12 cellular contexts compared by ENCODE assay signal in genomic region chr6:119284861-119285521, GRCh38.
DNase-seq lines count a peak whose midpoint lies in the region; TF ChIP-seq lines count a peak whose summit lies in the region.
"Had no signal": no experiment of that assay in that cellular context is flagged by ENCODE, and none has a peak within 500 bp of the region (broad histone marks: within the 10 kb centered on the region; RNA-seq: fewer than 3 reads in every experiment).

No MANE protein-coding gene starts in this region.

- H3K27me3 Mint-ChIP-seq in activated T-cell treated with anti-CD3 and anti-CD28 coated beads, Interleukin-2, amount 50 U/mL, for 24 hours = no peaks in the 10 kb centered on the region

- TF ChIP-seq EP300 in suprapubic skin (IDR thresholded peaks at IDR 0.05) = no peak

- H3K27me3 ChIP-seq in BJ (ENCODE audit: control insufficient read depth, insufficient read depth, low read length) = no peaks in the 10 kb centered on the region
- H3K27me3 ChIP-seq in SU-DHL-6 (ENCODE audit: low read length) = no peaks in the 10 kb centered on the region
- no peaks in the 10 kb centered on the region for H3K27me3 ChIP-seq in suprapubic skin
- H3K27me3 ChIP-seq: spleen had no signal

- H4K20me1 ChIP-seq in SU-DHL-6 (ENCODE audit: low read depth, low read length) = no peaks in the 10 kb centered on the region

- WGBS in suprapubic skin = 88% methylated on average over 4 of the region's 4 CpGs

- H3K27ac Mint-ChIP-seq in activated T-cell treated with anti-CD3 and anti-CD28 coated beads, Interleukin-2, amount 50 U/mL, for 24 hours = no peak overlapping the region

- POLR2A ChIA-PET in BJ (lab: Charles Lee) = no interaction called here

- H3K36me3 ChIP-seq in BJ (ENCODE audit: control insufficient read depth, insufficient read depth, low read length) = no peaks in the 10 kb centered on the region
- H3K36me3 ChIP-seq in SU-DHL-6 (ENCODE audit: low read length) = no peaks in the 10 kb centered on the region
- H3K36me3 ChIP-seq in suprapubic skin = no peaks in the 10 kb centered on the region
- H3K36me3 ChIP-seq: thoracic aorta had no signal

- H3K9me3 ChIP-seq in SU-DHL-6 (ENCODE audit: insufficient read depth, low read length) (no peaks in the 10 kb centered on the region), suprapubic skin (no peaks in the 10 kb centered on the region)
- H3K9me3 ChIP-seq: spleen, thoracic aorta had no signal

- H3K4me1 ChIP-seq in suprapubic skin = peaks cover 4% of the 10 kb centered on the region
- H3K4me1 ChIP-seq: spleen had no signal

- TF ChIP-seq POLR2A in erythroblast (IDR thresholded peaks at IDR 0.05; ENCODE audit: low read length) (no peak), suprapubic skin (IDR thresholded peaks at IDR 0.05) (no peak)

- H3K9me2 ChIP-seq in SU-DHL-6 (replicated peaks; ENCODE audit: insufficient read depth, low read length) = no peaks in the 10 kb centered on the region

- 0 out of 2 replicates have a peak, but pooled peaks have one; percentile 17 for TF ChIP-seq CTCF in BJ (IDR thresholded peaks at IDR 0.05; ENCODE audit: insufficient read depth, low read depth, low read length)
- TF ChIP-seq CTCF in GM12872 (IDR thresholded peaks at IDR 0.05; ENCODE audit: insufficient read depth, low read depth, low read length) = peak; percentile 46; the same call in 1 of the 3 replicates
- TF ChIP-seq CTCF in SU-DHL-6 (IDR thresholded peaks at IDR 0.05; ENCODE audit: insufficient read depth, low read length, poor library complexity, severe bottlenecking) = peak; percentile 21
- TF ChIP-seq CTCF in suprapubic skin (IDR thresholded peaks at IDR 0.05) = no peak

- no peak overlapping the region for H2AFZ ChIP-seq in SU-DHL-6 (ENCODE audit: low read depth, low read length, severe bottlenecking)

- no peaks in the 10 kb centered on the region for H3K79me2 ChIP-seq in SU-DHL-6 (ENCODE audit: insufficient read depth, low read length)

- no peaks in the 10 kb centered on the region for H3F3A ChIP-seq in SU-DHL-6 (ENCODE audit: insufficient read depth)

- peaks cover 10% of the 10 kb centered on the region for H3K4me1 Mint-ChIP-seq in activated T-cell treated with anti-CD3 and anti-CD28 coated beads, Interleukin-2, amount 50 U/mL, for 24 hours (ENCODE audit: low read depth)

- H3K4me2 ChIP-seq in SU-DHL-6 (ENCODE audit: low read depth, low read length, poor library complexity, severe bottlenecking) = no peak overlapping the region

- no peaks in the 10 kb centered on the region for H3K9me3 Mint-ChIP-seq in activated T-cell treated with anti-CD3 and anti-CD28 coated beads, Interleukin-2, amount 50 U/mL, for 24 hours

- CTCF ChIA-PET in BJ (lab: Yijun Ruan, JAX) = no interaction called here

- DNase-seq in BJ (ENCODE audit: low read depth) = no peak
- peak; percentile 62 to 70 for DNase-seq in erythroblast (lab: John Stamatoyannopoulos, UW)
- no peak for DNase-seq in NCI-H1092 treated with DMSO at 0.1 percent for 48 hours (lab: John Stamatoyannopoulos, UW)
- DNase-seq in suprapubic skin (ENCODE audit: low spot score in 2 of 2) = no peak
- DNase-seq in activated T-cell treated with anti-CD3 and anti-CD28 coated beads, Interleukin-2, amount 50 U/mL, for 24 hours = no peak
- DNase-seq in H4 (ENCODE audit: low spot score) = no peak
- DNase-seq: NCI-H510A treated with DMSO at 0.1 percent for 48 hours, spleen had no signal

- no peak overlapping the region for H3K27ac ChIP-seq in SU-DHL-6 (ENCODE audit: low read depth, low read length)
- no peak overlapping the region for H3K27ac ChIP-seq in suprapubic skin
- H3K27ac ChIP-seq: spleen, thoracic aorta had no signal

- H3K9ac ChIP-seq in SU-DHL-6 (ENCODE audit: low read length) = no peak overlapping the region

- no peak overlapping the region for H3K4me3 ChIP-seq in BJ (ENCODE audit: low read depth, low read length)
- no peak overlapping the region for H3K4me3 ChIP-seq in SU-DHL-6 (ENCODE audit: insufficient read depth, low read length, poor library complexity, severe bottlenecking)
- H3K4me3 ChIP-seq in suprapubic skin = no peak overlapping the region
- H3K4me3 ChIP-seq: lung, spleen, thoracic aorta had no signal

- no peak overlapping the region for H3K4me3 Mint-ChIP-seq in activated T-cell treated with anti-CD3 and anti-CD28 coated beads, Interleukin-2, amount 50 U/mL, for 24 hours

- H3K36me3 Mint-ChIP-seq in activated T-cell treated with anti-CD3 and anti-CD28 coated beads, Interleukin-2, amount 50 U/mL, for 24 hours (ENCODE audit: low read depth) = peaks cover 63% of the 10 kb centered on the region

Comparison
In these comparisons a context has a peak if more than half of its experiments do, and no peak if none do; other contexts are left out.
1. DNase-seq: peak in erythroblast (2 of 2); none in BJ (single experiment), NCI-H1092 treated with DMSO at 0.1 percent for 48 hours (single experiment), suprapubic skin (0 of 2), activated T-cell treated with anti-CD3 and anti-CD28 coated beads, Interleukin-2, amount 50 U/mL, for 24 hours (single experiment) and H4 (single experiment).
2. CTCF ChIP-seq: peak in BJ (single experiment), GM12872 (single experiment) and SU-DHL-6 (single experiment); none in suprapubic skin (0 of 2).